In genomic region chr6:45424628-45424955, GRCh38 we compare ENCODE assay signal across 7 cellular contexts. TPM values are rescaled to one million over a fixed set of nuclear protein-coding genes. Genes with fewer than 3 reads are reported as not detected.
A peak's percentile ranks its signal among the peaks of the same experiment; 100 is the strongest.
DNase-seq lines count a peak whose midpoint lies in the region; ATAC-seq lines count a peak whose summit lies in the region.

No MANE protein-coding gene starts in this region.

- peak overlapping the region; percentile 86 for H3K27ac Mint-ChIP-seq in activated CD4-positive, alpha-beta T cell treated with anti-CD3 and anti-CD28 coated beads, Interleukin-2, amount 10 ng/mL, durations not matched to agents 24 days and 14 days
- no peak overlapping the region for H3K27ac Mint-ChIP-seq in stimulated activated naive B cell treated with anti-CD40 and anti-IgM and Interleukin-4, amounts not matched to agents 10 μg/mL and 1 μg/mL and 100 μg/mL, for 72 hours

- peaks cover 49% of the 10 kb centered on the region for H3K4me1 Mint-ChIP-seq in activated CD4-positive, alpha-beta T cell treated with anti-CD3 and anti-CD28 coated beads, Interleukin-2, amount 10 ng/mL, durations not matched to agents 24 days and 14 days
- H3K4me1 Mint-ChIP-seq in stimulated activated naive B cell treated with anti-CD40 and anti-IgM and Interleukin-4, amounts not matched to agents 10 μg/mL and 1 μg/mL and 100 μg/mL, for 72 hours, result peaks cover 33 to 64% of the 10 kb centered on the region in 2 donors

- H3K36me3 Mint-ChIP-seq in activated CD4-positive, alpha-beta T cell treated with anti-CD3 and anti-CD28 coated beads, Interleukin-2, amount 10 ng/mL, durations not matched to agents 24 days and 14 days (ENCODE audit: low read depth), result peaks cover 23% of the 10 kb centered on the region
- H3K36me3 Mint-ChIP-seq in stimulated activated naive B cell treated with anti-CD40 and anti-IgM and Interleukin-4, amounts not matched to agents 10 μg/mL and 1 μg/mL and 100 μg/mL, for 72 hours, result peaks cover 0 to 3% of the 10 kb centered on the region in 2 donors

- peak; percentile 30 for DNase-seq in M059J (ENCODE audit: low read depth)
- DNase-seq in activated CD4-positive, alpha-beta T cell treated with anti-CD3 and anti-CD28 coated beads, Interleukin-2, amount 10 ng/mL, durations not matched to agents 24 days and 14 days, result no peak
- peak; percentile 3 for DNase-seq in germinal center (ENCODE audit: low spot score)
- DNase-seq in stimulated activated naive B cell treated with anti-CD40 and anti-IgM and Interleukin-4, amounts not matched to agents 10 μg/mL and 1 μg/mL and 100 μg/mL, for 72 hours, result no peak
- DNase-seq in NK-92 treated with Interleukin-12 subunit alpha and Interleukin-12 subunit beta, amount 100 ng/mL, for 24 hours (lab: John Stamatoyannopoulos, UW), result no peak

- H3K9me3 Mint-ChIP-seq in activated CD4-positive, alpha-beta T cell treated with anti-CD3 and anti-CD28 coated beads, Interleukin-2, amount 10 ng/mL, durations not matched to agents 24 days and 14 days, result no peaks in the 10 kb centered on the region
- no peaks in the 10 kb centered on the region for H3K9me3 Mint-ChIP-seq in stimulated activated naive B cell treated with anti-CD40 and anti-IgM and Interleukin-4, amounts not matched to agents 10 μg/mL and 1 μg/mL and 100 μg/mL, for 72 hours

- peak overlapping the region; percentile 94 for H3K4me3 Mint-ChIP-seq in activated CD4-positive, alpha-beta T cell treated with anti-CD3 and anti-CD28 coated beads, Interleukin-2, amount 10 ng/mL, durations not matched to agents 24 days and 14 days
- H3K4me3 Mint-ChIP-seq in stimulated activated naive B cell treated with anti-CD40 and anti-IgM and Interleukin-4, amounts not matched to agents 10 μg/mL and 1 μg/mL and 100 μg/mL, for 72 hours, result peak overlapping the region; percentile 60 to 65

- intact Hi-C loops in activated CD4-positive, alpha-beta T cell treated with anti-CD3 and anti-CD28 coated beads, Interleukin-2, amount 10 ng/mL, durations not matched to agents 24 days and 14 days (cut with micrococcal nuclease), result loop anchor here (1.0 to 10.0 kb wide), 5 partner anchors 9 to 947 kb away; partner anchors contain the start of gene CLIC5

- ATAC-seq in stimulated activated naive B cell treated with anti-CD40 and anti-IgM and Interleukin-4, amounts not matched to agents 10 μg/mL and 1 μg/mL and 100 μg/mL, for 72 hours (replicated peaks), result peak; percentile 16 to 44
- ATAC-seq in HG02588 (IDR thresholded peaks at IDR 0.05; ENCODE audit: unreplicated experiment) (no peak), GM21619 (IDR thresholded peaks at IDR 0.05; ENCODE audit: unreplicated experiment) (no peak)

- peaks cover 14% of the 10 kb centered on the region for H3K27me3 Mint-ChIP-seq in activated CD4-positive, alpha-beta T cell treated with anti-CD3 and anti-CD28 coated beads, Interleukin-2, amount 10 ng/mL, durations not matched to agents 24 days and 14 days
- peaks cover 31 to 37% of the 10 kb centered on the region in 2 donors for H3K27me3 Mint-ChIP-seq in stimulated activated naive B cell treated with anti-CD40 and anti-IgM and Interleukin-4, amounts not matched to agents 10 μg/mL and 1 μg/mL and 100 μg/mL, for 72 hours

RNA-seq across cellular contexts. Expression of gene SUPT3H, which starts 46.9 kb away (rescaled TPM):
- total RNA-seq in M059J (2014; rRNA removed; shearing (Covaris generic)), result 4.5 and 7.3 TPM in 2 replicates
- 12.4 and 13.0 TPM in 2 replicates for total RNA-seq in activated CD4-positive, alpha-beta T cell treated with anti-CD3 and anti-CD28 coated beads, Interleukin-2, amount 10 ng/mL, durations not matched to agents 24 days and 14 days

Comparison
In these comparisons a context has a peak if more than half of its experiments do, and no peak if none do; other contexts are left out.
1. DNase-seq: peak in M059J (single experiment) and germinal center (single experiment); none in activated CD4-positive, alpha-beta T cell treated with anti-CD3 and anti-CD28 coated beads, Interleukin-2, amount 10 ng/mL, durations not matched to agents 24 days and 14 days (single experiment), stimulated activated naive B cell treated with anti-CD40 and anti-IgM and Interleukin-4, amounts not matched to agents 10 μg/mL and 1 μg/mL and 100 μg/mL, for 72 hours (single experiment) and NK-92 treated with Interleukin-12 subunit alpha and Interleukin-12 subunit beta, amount 100 ng/mL, for 24 hours (single experiment).
2. ATAC-seq: peak in stimulated activated naive B cell treated with anti-CD40 and anti-IgM and Interleukin-4, amounts not matched to agents 10 μg/mL and 1 μg/mL and 100 μg/mL, for 72 hours (2 of 2); none in HG02588 (single experiment) and GM21619 (single experiment).